ENCODE assay signal across 1 cellular context in genomic region chr1:197151185-197151584, GRCh38.
TF ChIP-seq lines count a peak whose summit lies in the region.

No MANE protein-coding gene starts in this region.

TF ChIP-seq in HepG2, 621 proteins besides CTCF, POLR2A, EP300 and RAD21:
- TF ChIP-seq ZBTB40 (IDR thresholded peaks at IDR 0.05) (peak; percentile 59), ZBTB40 (CRISPR knock-in tag; IDR thresholded peaks at IDR 0.05) (no peak), ZNF883 (CRISPR knock-in tag; IDR thresholded peaks at IDR 0.05; ENCODE audit: not compliant biosample characterization) (no peak), MTA3 (CRISPR knock-in tag; IDR thresholded peaks at IDR 0.05) (no peak)
